Comparison of ENCODE assay signal across 25 cellular contexts in the genomic region with DNA sequence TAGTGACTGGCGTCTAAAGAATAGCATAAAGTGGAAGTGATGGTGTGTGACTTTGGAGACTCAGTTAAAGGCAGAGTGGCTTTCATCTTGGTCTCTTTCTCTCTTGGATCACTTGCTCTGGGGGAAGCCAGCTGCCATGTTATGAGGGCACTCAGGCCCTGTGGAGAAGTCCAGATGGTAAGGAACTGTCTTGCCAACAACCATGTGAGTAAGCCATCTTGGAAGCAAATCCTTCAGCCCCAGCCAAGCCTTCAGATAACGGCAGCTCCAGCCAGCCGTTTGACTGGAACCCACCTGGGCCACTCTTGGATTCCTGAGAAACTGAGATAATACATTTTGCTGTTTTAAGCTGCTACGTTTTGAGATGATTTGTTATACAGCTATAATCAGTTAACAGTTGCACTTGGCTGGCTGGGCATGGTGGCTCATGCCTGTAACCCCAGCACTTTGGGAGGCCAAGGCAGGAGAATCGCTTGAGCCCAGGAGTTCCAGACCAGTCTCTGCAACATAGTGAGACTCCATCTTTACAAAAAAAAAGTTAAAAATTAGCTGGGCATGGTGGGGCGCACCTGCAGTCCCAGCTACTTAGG. TPM values are rescaled to one million over a fixed set of nuclear protein-coding genes. Genes with fewer than 3 reads are reported as not detected.
DNase-seq lines count a peak whose midpoint lies in the region; ATAC-seq, FAIRE-seq and TF ChIP-seq lines count a peak whose summit lies in the region.
"Had no signal": no experiment of that assay in that cellular context is flagged by ENCODE, and none has a peak within 500 bp of the region (broad histone marks: within the 10 kb centered on the region; RNA-seq: fewer than 3 reads in every experiment).

No MANE protein-coding gene starts in this region.

- no peak for TF ChIP-seq POLR2A in GM12891 (IDR thresholded peaks at IDR 0.05; ENCODE audit: low read depth, low read length)

- H3K4me3 ChIP-seq in pancreas (no peak overlapping the region), psoas muscle (no peak overlapping the region)
- H3K4me3 ChIP-seq: A549, BLaER1 had no signal

- no peak for TF ChIP-seq CTCF in pancreas (IDR thresholded peaks at IDR 0.05)
- TF ChIP-seq CTCF in psoas muscle (IDR thresholded peaks at IDR 0.05) = no peak

- peak in 3 of 4 donors; percentile 38 to 55 (median 52) for ATAC-seq in pancreas
- no peak for ATAC-seq in psoas muscle
- ATAC-seq: A549, HepG2, SK-N-SH treated with all-trans-retinoic acid at 6 μM for 48 hours had no signal

- 62% methylated on average over 6 of the region's 6 CpGs for WGBS in pancreas, 2 donors
- WGBS in psoas muscle, 3 donors = 51 to 62% (median 59%) methylated on average over 6 of the region's 6 CpGs

- H3K4me1 ChIP-seq in pancreas (peaks cover 0 to 11% (median 5%) of the 10 kb centered on the region in 3 donors), psoas muscle (no peaks in the 10 kb centered on the region)
- H3K4me1 ChIP-seq: A549 had no signal

- FAIRE-seq in GM12891 (lab: Jason Lieb, UNC) (peak; percentile 33), pancreas (lab: Jason Lieb, UNC) (no peak)
- FAIRE-seq: A549, GM12892, GM18507, H54, HepG2 had no signal

- intact Hi-C loops in pancreas (cut with DNase I) (no loop called here), psoas muscle (cut with DNase I) (loop anchor here in 1 of 2 donors (5.0 kb wide), 1 partner anchor 375 kb away; no protein-coding TSS in a partner anchor)

- no peaks in the 10 kb centered on the region for H3K27me3 ChIP-seq in pancreas
- no peaks in the 10 kb centered on the region for H3K27me3 ChIP-seq in psoas muscle (ENCODE audit: insufficient read depth in 3 of 3, low read length in 2 of 3)
- H3K27me3 ChIP-seq: BLaER1 had no signal

- H3K9me3 ChIP-seq in pancreas = no peaks in the 10 kb centered on the region
- H3K9me3 ChIP-seq in psoas muscle = no peaks in the 10 kb centered on the region
- H3K9me3 ChIP-seq: A549, BLaER1 had no signal

- DNase-seq in GM12891 (ENCODE audit: insufficient read length, low spot score) = no peak
- peak; percentile 72 for DNase-seq in NCI-H2171 treated with DMSO at 0.1 percent for 48 hours (lab: John Stamatoyannopoulos, UW)
- DNase-seq in cerebellum (ENCODE audit: low spot score) = peak; percentile 78
- peak in 1 of 6 donors; percentile 72 for DNase-seq in pancreas
- DNase-seq in psoas muscle = no peak
- no peak for DNase-seq in Kasumi-1 (lab: John Stamatoyannopoulos, UW)
- no peak for DNase-seq in SKM-1 treated with dmso at 0.1 percent for 144 hours (lab: John Stamatoyannopoulos, UW; ENCODE audit: unreplicated experiment)
- DNase-seq: CD4-positive, alpha-beta memory T cell; DMS53; EL; HFFc6; NCI-H1048; NCI-H1436; NCI-H1930; NCI-H748 treated with DMSO at 0.1 percent for 48 hours; RPMI8226; SIG-M5 had no signal

- H3K36me3 ChIP-seq in pancreas = no peaks in the 10 kb centered on the region
- no peaks in the 10 kb centered on the region for H3K36me3 ChIP-seq in psoas muscle (ENCODE audit: insufficient read depth in 1 of 2, low read depth in 1 of 2)
- H3K36me3 ChIP-seq: BLaER1 had no signal

- no peak overlapping the region for H3K27ac ChIP-seq in pancreas
- H3K27ac ChIP-seq in psoas muscle = no peak overlapping the region
- H3K27ac ChIP-seq: A549, BLaER1, KMS-11 had no signal

TF ChIP-seq in GM12891, 5 proteins besides CTCF, POLR2A, EP300 and RAD21:
- TF ChIP-seq POLR2AphosphoS5 (IDR thresholded peaks at IDR 0.05; ENCODE audit: low read depth, low read length) (no peak), POU2F2 (IDR thresholded peaks at IDR 0.05; ENCODE audit: low read depth, low read length) (no peak), PAX5 (IDR thresholded peaks at IDR 0.05; ENCODE audit: insufficient read depth, low read length, severe bottlenecking) (no peak), SPI1 (IDR thresholded peaks at IDR 0.05; ENCODE audit: low read depth, low read length) (no peak), TAF1 (IDR thresholded peaks at IDR 0.05; ENCODE audit: low read depth, low read length) (no peak)

RNA-seq across cellular contexts. Expression of a gene that starts 7.7 kb away (rescaled TPM):
- polyA plus RNA-seq in GM12891 (2012; ENCODE audit: low read depth, missing spikeins) = 7.9 TPM
- 12.8 TPM for total RNA-seq in cerebellum
- total RNA-seq in pancreas = 1 to 10 TPM; 1.7 to 5.2 (median 3.4) TPM
- 10 to 100 TPM in 1 of 2 donors, 1 to 10 TPM in 1; 8.8 to 13.0 TPM for polyA plus RNA-seq in pancreas
- total RNA-seq in psoas muscle = 10 to 100 TPM; 10.2 to 14.9 (median 12.5) TPM
- polyA plus RNA-seq in psoas muscle = 10 to 100 TPM in 2 of 3 donors, 1 to 10 TPM in 1; 9.5 to 29.0 (median 14.3) TPM

RNA-seq across cellular contexts. Expression of a gene that starts 17.4 kb away (rescaled TPM):
- polyA plus RNA-seq in GM12891 (2012; ENCODE audit: low read depth, missing spikeins) = 116 TPM
- 95.4 TPM for total RNA-seq in cerebellum
- 1 to 10 TPM; 2.3 to 8.0 (median 4.5) TPM for total RNA-seq in pancreas
- 10 to 100 TPM; 12.7 to 53.6 TPM for polyA plus RNA-seq in pancreas
- total RNA-seq in psoas muscle = 1 to 10 TPM; 2.0 to 4.6 (median 2.3) TPM
- 1 to 10 TPM; 1.4 to 2.0 (median 1.8) TPM for polyA plus RNA-seq in psoas muscle

RNA-seq across cellular contexts. Expression of a gene that starts 23.8 kb away (rescaled TPM):
- polyA plus RNA-seq in GM12891 (2012; ENCODE audit: low read depth, missing spikeins) = 3.4 TPM
- total RNA-seq in cerebellum = 3.1 TPM
- total RNA-seq in pancreas = 1 to 10 TPM; 3.1 to 5.2 (median 4.4) TPM
- 10 to 100 TPM; 10.6 to 12.5 TPM for polyA plus RNA-seq in pancreas
- 1 to 10 TPM; 2.4 to 4.5 (median 3.2) TPM for total RNA-seq in psoas muscle
- polyA plus RNA-seq in psoas muscle = 10 to 100 TPM in 1 of 3 donors, 1 to 10 TPM in 2; 4.3 to 10.2 (median 6.7) TPM

RNA-seq across cellular contexts. Expression of a gene that starts 29.6 kb away (rescaled TPM):
- polyA plus RNA-seq in GM12891 (2012; ENCODE audit: low read depth, missing spikeins) = 1,232 TPM
- total RNA-seq in cerebellum = 270 TPM
- 100 to 1,000 TPM in 4 of 6 donors, 10 to 100 TPM in 2; 88.5 to 211 (median 128) TPM for total RNA-seq in pancreas
- polyA plus RNA-seq in pancreas = 100 to 1,000 TPM in 1 of 2 donors, 10 to 100 TPM in 1; 93.1 to 247 TPM
- 100 to 1,000 TPM; 537 to 822 (median 624) TPM for total RNA-seq in psoas muscle
- polyA plus RNA-seq in psoas muscle = 100 to 1,000 TPM; 588 to 952 (median 847) TPM

RNA-seq across cellular contexts. Expression of a gene that starts 30.8 kb away (rescaled TPM):
- polyA plus RNA-seq in GM12891 (2012; ENCODE audit: low read depth, missing spikeins) = 27.4 TPM
- total RNA-seq in cerebellum (16.2 TPM), pancreas (10 to 100 TPM; 30.9 to 54.5 (median 36.2) TPM), psoas muscle (10 to 100 TPM; 43.3 to 55.8 (median 50.9) TPM)
- polyA plus RNA-seq in pancreas (100 to 1,000 TPM; 110 to 113 TPM), psoas muscle (10 to 100 TPM; 24.9 to 46.0 (median 33.7) TPM)

Comparison
In these comparisons a context has a peak if more than half of its experiments do, and no peak if none do; other contexts are left out.
1. DNase-seq: peak in NCI-H2171 treated with DMSO at 0.1 percent for 48 hours (single experiment) and cerebellum (single experiment); none in GM12891 (single experiment), psoas muscle (0 of 2), Kasumi-1 (0 of 2) and SKM-1 treated with dmso at 0.1 percent for 144 hours (single experiment).
2. ATAC-seq: peak in pancreas (3 of 4); none in psoas muscle (0 of 4).
3. RNA of a gene that starts 17.4 kb away (total RNA-seq): 95.4 TPM in cerebellum (single experiment); 2.3 to 8.0 TPM in pancreas and 2.0 to 4.6 TPM in psoas muscle; every median in the first group is over 10 times any median in the second.